ENCODE assay signal across 19 cellular contexts in the genomic region with DNA sequence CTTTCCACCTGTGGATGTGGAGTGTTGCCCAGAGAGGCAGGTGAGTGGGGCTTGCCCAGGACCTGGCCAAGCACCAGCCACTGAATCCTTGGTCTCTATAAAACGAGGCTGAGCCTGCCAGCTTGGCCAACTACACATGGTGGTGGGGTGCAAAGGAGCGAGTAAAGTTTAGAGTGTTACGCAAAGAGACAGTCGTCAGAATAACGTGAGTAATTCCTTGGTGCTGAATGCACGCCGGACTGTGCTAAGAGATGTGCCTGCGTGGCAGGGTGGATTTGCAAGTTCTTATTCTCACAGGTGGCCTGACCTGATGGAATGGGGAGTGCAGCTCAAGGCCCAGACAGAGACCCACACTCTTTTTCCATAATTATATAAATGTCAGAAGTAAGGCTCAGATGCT.
DNase-seq lines count a peak whose midpoint lies in the region; ATAC-seq and TF ChIP-seq lines count a peak whose summit lies in the region.
"Had no signal": no experiment of that assay in that cellular context is flagged by ENCODE, and none has a peak within 500 bp of the region (broad histone marks: within the 10 kb centered on the region; RNA-seq: fewer than 3 reads in every experiment).

No MANE protein-coding gene starts in this region.

- ATAC-seq in sciatic nerve: no peak
- ATAC-seq: GM23338, HCT116 had no signal

- H3K4me3 Mint-ChIP-seq in endodermal cell: no peak overlapping the region
- H3K4me3 Mint-ChIP-seq in activated T-helper 1 cell treated with anti-CD3 and anti-CD28 coated beads, Interleukin-12 subunit alpha, Interleukin-12 subunit beta, Interleukin-2, Interleukin-4 antibody, amounts not matched to agents 30 ng/mL and 10 ng/mL and 1 ng/mL, durations not matched to agents 14 hours and 24 hours and 36 hours: no peak overlapping the region
- H3K4me3 Mint-ChIP-seq: B cell; CD4-positive, CD25-positive, alpha-beta regulatory T cell; GM23338; HFFc6 had no signal

- DNase-seq in cardiac septum (ENCODE audit: low spot score): peak; percentile 43
- no peak for DNase-seq in left ventricle myocardium inferior
- peak; percentile 22 for DNase-seq in endodermal cell
- peak; percentile 26 for DNase-seq in sciatic nerve (ENCODE audit: low spot score)
- DNase-seq in activated T-helper 1 cell treated with anti-CD3 and anti-CD28 coated beads, Interleukin-12 subunit alpha, Interleukin-12 subunit beta, Interleukin-2, Interleukin-4 antibody, amounts not matched to agents 30 ng/mL and 10 ng/mL and 1 ng/mL, durations not matched to agents 14 hours and 24 hours and 36 hours (ENCODE audit: low spot score): no peak
- no peak for DNase-seq in SKM-1 (lab: John Stamatoyannopoulos, UW; ENCODE audit: unreplicated experiment)
- DNase-seq in DMS153 (lab: John Stamatoyannopoulos, UW): no peak
- DNase-seq: CD4-positive, CD25-positive, alpha-beta regulatory T cell; CD8-positive, alpha-beta memory T cell; COR-L47; DMS79; GDM1; H7; HFFc6 had no signal

- intact Hi-C loops in cardiac septum (cut with DNase I): no loop called here
- intact Hi-C loops in left ventricle myocardium inferior (cut with micrococcal nuclease): no loop called here
- intact Hi-C loops in sciatic nerve (cut with DNase I): no loop called here
- intact Hi-C loops in activated T-helper 1 cell treated with anti-CD3 and anti-CD28 coated beads, Interleukin-12 subunit alpha, Interleukin-12 subunit beta, Interleukin-2, Interleukin-4 antibody, amounts not matched to agents 30 ng/mL and 10 ng/mL and 1 ng/mL, durations not matched to agents 14 hours and 24 hours and 36 hours (cut with micrococcal nuclease): no loop called here

- WGBS in endodermal cell (ENCODE audit: insufficient coverage in 1 of 2, insufficient read length in 1 of 2), 2 experiments: 89 to 95% methylated on average over 4 to 8 of the region's 8 CpGs

- H3K9me3 ChIP-seq in left ventricle myocardium inferior (replicated peaks) (peaks cover 5% of the 10 kb centered on the region), endodermal cell (ENCODE audit: control insufficient read depth, low read length) (no peaks in the 10 kb centered on the region)

- H3K9me3 Mint-ChIP-seq in endodermal cell: peaks cover 20% of the 10 kb centered on the region
- H3K9me3 Mint-ChIP-seq in activated T-helper 1 cell treated with anti-CD3 and anti-CD28 coated beads, Interleukin-12 subunit alpha, Interleukin-12 subunit beta, Interleukin-2, Interleukin-4 antibody, amounts not matched to agents 30 ng/mL and 10 ng/mL and 1 ng/mL, durations not matched to agents 14 hours and 24 hours and 36 hours: no peaks in the 10 kb centered on the region

- H3K4me1 ChIP-seq in left ventricle myocardium inferior (no peaks in the 10 kb centered on the region), endodermal cell (ENCODE audit: control insufficient read depth, insufficient read depth, low read length) (no peaks in the 10 kb centered on the region)

- H3K4me3 ChIP-seq in left ventricle myocardium inferior (no peak overlapping the region), endodermal cell (ENCODE audit: low read length) (no peak overlapping the region)
- H3K4me3 ChIP-seq: BLaER1 treated with 17β-estradiol and CSF1 and Interleukin-3, amounts not matched to agents 10 nM and 100 nM; GM23338 had no signal

- TF ChIP-seq CTCF in left ventricle myocardium inferior (IDR thresholded peaks at IDR 0.05; ENCODE audit: borderline replicate concordance) (no peak), endodermal cell (conservative IDR thresholded peaks at IDR 0.05) (no peak)

- H3K27me3 ChIP-seq in left ventricle myocardium inferior (ENCODE audit: low read depth): peaks cover 69% of the 10 kb centered on the region
- no peaks in the 10 kb centered on the region for H3K27me3 ChIP-seq in endodermal cell (ENCODE audit: control insufficient read depth, insufficient read depth, low read length, poor library complexity, severe bottlenecking)
- H3K27me3 ChIP-seq: BLaER1 treated with 17β-estradiol and CSF1 and Interleukin-3, amounts not matched to agents 10 nM and 100 nM had no signal

- no peak overlapping the region for H3K9ac ChIP-seq in endodermal cell (ENCODE audit: extremely low read depth, low read length, poor library complexity, severe bottlenecking)
- H3K9ac ChIP-seq: BLaER1 treated with 17β-estradiol and CSF1 and Interleukin-3, amounts not matched to agents 10 nM and 100 nM had no signal

- no peaks in the 10 kb centered on the region for H3K36me3 ChIP-seq in left ventricle myocardium inferior
- H3K36me3 ChIP-seq in endodermal cell (ENCODE audit: control insufficient read depth, insufficient read depth, low read length): no peaks in the 10 kb centered on the region
- H3K36me3 ChIP-seq: BLaER1 treated with 17β-estradiol and CSF1 and Interleukin-3, amounts not matched to agents 10 nM and 100 nM had no signal

- H3K27ac ChIP-seq in left ventricle myocardium inferior (replicated peaks): no peak overlapping the region
- H3K27ac ChIP-seq in endodermal cell (ENCODE audit: low read depth, low read length): no peak overlapping the region
- H3K27ac ChIP-seq: BLaER1 treated with 17β-estradiol and CSF1 and Interleukin-3, amounts not matched to agents 10 nM and 100 nM; HL-60 had no signal

- peaks cover 11% of the 10 kb centered on the region for H3K4me1 Mint-ChIP-seq in endodermal cell
- no peaks in the 10 kb centered on the region for H3K4me1 Mint-ChIP-seq in activated T-helper 1 cell treated with anti-CD3 and anti-CD28 coated beads, Interleukin-12 subunit alpha, Interleukin-12 subunit beta, Interleukin-2, Interleukin-4 antibody, amounts not matched to agents 30 ng/mL and 10 ng/mL and 1 ng/mL, durations not matched to agents 14 hours and 24 hours and 36 hours (ENCODE audit: low read depth)
- H3K4me1 Mint-ChIP-seq: B cell; CD8-positive, alpha-beta memory T cell had no signal

- peaks cover 56% of the 10 kb centered on the region for H3K27me3 Mint-ChIP-seq in endodermal cell (ENCODE audit: insufficient read depth)
- H3K27me3 Mint-ChIP-seq in activated T-helper 1 cell treated with anti-CD3 and anti-CD28 coated beads, Interleukin-12 subunit alpha, Interleukin-12 subunit beta, Interleukin-2, Interleukin-4 antibody, amounts not matched to agents 30 ng/mL and 10 ng/mL and 1 ng/mL, durations not matched to agents 14 hours and 24 hours and 36 hours (ENCODE audit: insufficient read depth): peaks cover 3% of the 10 kb centered on the region
- H3K27me3 Mint-ChIP-seq: CD4-positive, CD25-positive, alpha-beta regulatory T cell had no signal

- H3K27ac Mint-ChIP-seq in endodermal cell: no peak overlapping the region
- H3K27ac Mint-ChIP-seq in activated T-helper 1 cell treated with anti-CD3 and anti-CD28 coated beads, Interleukin-12 subunit alpha, Interleukin-12 subunit beta, Interleukin-2, Interleukin-4 antibody, amounts not matched to agents 30 ng/mL and 10 ng/mL and 1 ng/mL, durations not matched to agents 14 hours and 24 hours and 36 hours: no peak overlapping the region
- H3K27ac Mint-ChIP-seq: B cell; CD4-positive, CD25-positive, alpha-beta regulatory T cell; CD8-positive, alpha-beta memory T cell; GM23338; HFFc6 had no signal

- peaks cover 2% of the 10 kb centered on the region for H3K36me3 Mint-ChIP-seq in endodermal cell (ENCODE audit: low read depth)
- no peaks in the 10 kb centered on the region for H3K36me3 Mint-ChIP-seq in activated T-helper 1 cell treated with anti-CD3 and anti-CD28 coated beads, Interleukin-12 subunit alpha, Interleukin-12 subunit beta, Interleukin-2, Interleukin-4 antibody, amounts not matched to agents 30 ng/mL and 10 ng/mL and 1 ng/mL, durations not matched to agents 14 hours and 24 hours and 36 hours (ENCODE audit: low read depth)
- H3K36me3 Mint-ChIP-seq: CD4-positive, CD25-positive, alpha-beta regulatory T cell had no signal

Comparison
In these comparisons a context has a peak if more than half of its experiments do, and no peak if none do; other contexts are left out.
1. DNase-seq: peak in cardiac septum (single experiment), endodermal cell (single experiment) and sciatic nerve (single experiment); none in left ventricle myocardium inferior (single experiment), activated T-helper 1 cell treated with anti-CD3 and anti-CD28 coated beads, Interleukin-12 subunit alpha, Interleukin-12 subunit beta, Interleukin-2, Interleukin-4 antibody, amounts not matched to agents 30 ng/mL and 10 ng/mL and 1 ng/mL, durations not matched to agents 14 hours and 24 hours and 36 hours (single experiment), SKM-1 (single experiment) and DMS153 (single experiment).